Comparison of ENCODE assay signal across 9 cellular contexts in the genomic region with DNA sequence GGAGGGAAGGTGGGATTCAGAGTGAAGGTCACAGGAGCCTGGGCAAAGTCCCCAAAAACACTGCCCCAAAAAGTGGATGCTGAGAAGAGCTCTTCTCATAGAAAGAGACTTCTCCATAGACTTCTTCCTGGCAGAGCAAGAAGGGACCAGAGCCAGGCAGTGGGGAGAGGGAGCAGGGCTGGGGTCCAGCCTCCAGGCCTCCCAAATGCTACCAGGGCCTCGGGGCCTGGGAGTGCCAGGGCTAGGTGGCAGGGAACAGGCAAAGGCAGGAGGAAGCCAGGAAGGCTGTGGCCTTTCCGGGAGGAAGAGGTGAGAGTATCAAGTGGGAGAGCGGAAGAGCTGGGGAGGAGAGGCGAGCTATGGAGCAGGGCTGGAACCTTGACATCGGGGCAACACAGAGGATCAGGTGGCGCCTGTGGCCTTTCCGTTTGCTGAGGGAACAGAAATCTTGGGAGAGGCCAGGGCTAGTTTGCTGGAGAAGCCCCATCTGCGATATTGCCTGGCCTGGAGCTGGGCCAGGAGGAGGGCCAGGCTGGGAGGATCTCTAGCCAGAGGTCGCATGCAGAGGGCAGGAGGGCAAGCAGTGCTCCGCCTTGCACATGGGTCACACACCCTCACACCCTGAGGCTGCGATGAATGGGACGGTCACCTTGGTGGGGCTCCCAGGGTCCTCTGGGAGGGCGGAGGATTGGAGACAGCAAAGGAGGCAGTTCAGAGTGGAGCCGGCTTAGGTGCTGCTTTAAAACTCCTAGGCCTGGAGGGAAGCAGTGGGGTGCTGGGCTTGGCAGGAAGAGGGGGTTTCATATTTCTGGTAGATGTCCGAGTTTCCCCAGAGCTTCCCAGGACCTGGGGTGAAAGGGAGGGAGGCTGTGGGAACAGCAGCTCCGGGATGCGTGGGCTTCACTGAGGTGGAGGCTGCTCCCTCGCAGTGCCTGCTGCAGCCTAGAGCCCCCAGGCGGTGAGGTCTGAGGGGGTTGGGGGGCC. TPM values are rescaled to one million over a fixed set of nuclear protein-coding genes. Genes with fewer than 3 reads are reported as not detected.
A peak's percentile ranks its signal among the peaks of the same experiment; 100 is the strongest.
DNase-seq lines count a peak whose midpoint lies in the region; ATAC-seq and TF ChIP-seq lines count a peak whose summit lies in the region.
"Had no signal": no experiment of that assay in that cellular context is flagged by ENCODE, and none has a peak within 500 bp of the region (broad histone marks: within the 10 kb centered on the region; RNA-seq: fewer than 3 reads in every experiment).

No MANE protein-coding gene starts in this region.

- H2AFZ ChIP-seq in PC-9, result no peak overlapping the region

- TF ChIP-seq CTCF in PC-9 (conservative IDR thresholded peaks at IDR 0.05), result no peak
- TF ChIP-seq CTCF in cardiac muscle cell (IDR thresholded peaks at IDR 0.05; ENCODE audit: low read depth, low read length), result no peak
- TF ChIP-seq CTCF in sigmoid colon (IDR thresholded peaks at IDR 0.05), result no peak

- H3K79me2 ChIP-seq in PC-9 (ENCODE audit: low read depth), result peaks cover 86% of the 10 kb centered on the region

- H3K27ac ChIP-seq in PC-9, result peak overlapping the region; percentile 89
- peak overlapping the region; percentile 57 for H3K27ac ChIP-seq in cardiac muscle cell
- peak overlapping the region; percentile 20 to 50 (median 37) for H3K27ac ChIP-seq in sigmoid colon

- POLR2A ChIA-PET in PC-9 (lab: Charles Lee; ENCODE audit: unreplicated experiment), result interaction anchor here (0.5 to 0.8 kb wide), 4 partner anchors 80 to 333 kb away, joined by 3 to 12 read pairs (median 4); a partner anchor contains a TSS

- H3K36me3 Mint-ChIP-seq in natural killer cell treated with Interleukin-12 subunit alpha and Interleukin-12 subunit beta and Interleukin-15 and Interleukin-18, amount 100 ng/mL, for 72 hours, result no peaks in the 10 kb centered on the region

- peak overlapping the region; percentile 90 for H3K4me2 ChIP-seq in PC-9

- intact Hi-C loops in PC-9 (cut with micrococcal nuclease; ENCODE audit: unreplicated experiment) (no loop called here), sigmoid colon (cut with DNase I) (no loop called here)

- ATAC-seq in natural killer cell treated with Interleukin-12 subunit alpha and Interleukin-12 subunit beta and Interleukin-15 and Interleukin-18, amount 100 ng/mL, for 72 hours, result no peak
- ATAC-seq in GM21515 (IDR thresholded peaks at IDR 0.05; ENCODE audit: unreplicated experiment), result no peak

- H3K27ac Mint-ChIP-seq in natural killer cell treated with Interleukin-12 subunit alpha and Interleukin-12 subunit beta and Interleukin-15 and Interleukin-18, amount 100 ng/mL, for 72 hours, result no peak overlapping the region

- H3K4me3 ChIP-seq in PC-9 (peak overlapping the region; percentile 93), cardiac muscle cell (no peak overlapping the region), sigmoid colon (no peak overlapping the region)

- H3K36me3 ChIP-seq in PC-9 (ENCODE audit: low read depth), result no peaks in the 10 kb centered on the region
- H3K36me3 ChIP-seq in cardiac muscle cell, result no peaks in the 10 kb centered on the region
- no peaks in the 10 kb centered on the region for H3K36me3 ChIP-seq in sigmoid colon

- H3K27me3 Mint-ChIP-seq in natural killer cell treated with Interleukin-12 subunit alpha and Interleukin-12 subunit beta and Interleukin-15 and Interleukin-18, amount 100 ng/mL, for 72 hours, result no peaks in the 10 kb centered on the region

- CTCF ChIA-PET in PC-9 (lab: Charles Lee), result interaction anchor here (1.2 kb wide), 1 partner anchor 13 kb away, joined by 4 read pairs; no protein-coding TSS in a partner anchor

- peaks cover 79% of the 10 kb centered on the region for H3F3A ChIP-seq in PC-9 (ENCODE audit: insufficient read depth, low read depth)

- peak; percentile 45 to 69 for DNase-seq in PC-9
- no peak for DNase-seq in cardiac muscle cell (ENCODE audit: low read depth in 1 of 2, low spot score in 1 of 2)
- no peak for DNase-seq in sigmoid colon
- DNase-seq in natural killer cell treated with Interleukin-12 subunit alpha and Interleukin-12 subunit beta and Interleukin-15 and Interleukin-18, amount 100 ng/mL, for 72 hours (ENCODE audit: low spot score), result no peak
- DNase-seq in activated CD4-positive, alpha-beta T cell treated with anti-CD3 and anti-CD28 coated beads, Interleukin-2, amount 50 U/mL, for 4 hours, result no peak
- DNase-seq: activated effector memory CD4-positive, alpha-beta T cell treated with anti-CD3 and anti-CD28 coated beads, Interleukin-2, amount 50 U/mL, for 16 hours; stimulated activated CD4-positive, alpha-beta T cell treated with anti-CD3 and anti-CD28 coated beads, Interleukin-2, amount 100 ng/mL, for 48 hours had no signal

- H3K27me3 ChIP-seq in PC-9 (ENCODE audit: insufficient read depth, low read depth), result no peaks in the 10 kb centered on the region
- H3K27me3 ChIP-seq in cardiac muscle cell, result no peaks in the 10 kb centered on the region
- H3K27me3 ChIP-seq in sigmoid colon, result no peaks in the 10 kb centered on the region

- H3K4me1 ChIP-seq in PC-9 (replicated peaks; ENCODE audit: insufficient read depth) (peaks cover 81% of the 10 kb centered on the region), cardiac muscle cell (ENCODE audit: low read depth) (peaks cover 13% of the 10 kb centered on the region), sigmoid colon (peaks cover 0 to 39% (median 29%) of the 10 kb centered on the region in 4 donors)

- H3K4me3 Mint-ChIP-seq in natural killer cell treated with Interleukin-12 subunit alpha and Interleukin-12 subunit beta and Interleukin-15 and Interleukin-18, amount 100 ng/mL, for 72 hours, result no peak overlapping the region

- H3K9me2 ChIP-seq in PC-9 (ENCODE audit: insufficient read depth), result no peaks in the 10 kb centered on the region

- TF ChIP-seq EP300 in sigmoid colon (IDR thresholded peaks at IDR 0.05), result no peak

- WGBS in sigmoid colon, 2 donors, result 21 to 60% methylated on average over 19 of the region's 19 CpGs

- no peaks in the 10 kb centered on the region for H3K9me3 ChIP-seq in PC-9 (ENCODE audit: insufficient read depth, low read depth)
- no peaks in the 10 kb centered on the region for H3K9me3 ChIP-seq in cardiac muscle cell (ENCODE audit: low read depth)
- no peaks in the 10 kb centered on the region for H3K9me3 ChIP-seq in sigmoid colon

- H3K9me3 Mint-ChIP-seq in natural killer cell treated with Interleukin-12 subunit alpha and Interleukin-12 subunit beta and Interleukin-15 and Interleukin-18, amount 100 ng/mL, for 72 hours, result no peaks in the 10 kb centered on the region

- TF ChIP-seq POLR2A in sigmoid colon (IDR thresholded peaks at IDR 0.05), result no peak

- peaks cover 4% of the 10 kb centered on the region; the same call in 1 of the 2 replicates for H4K20me1 ChIP-seq in PC-9 (ENCODE audit: insufficient read depth)

- peaks cover 16 to 23% of the 10 kb centered on the region in 2 donors for H3K4me1 Mint-ChIP-seq in natural killer cell treated with Interleukin-12 subunit alpha and Interleukin-12 subunit beta and Interleukin-15 and Interleukin-18, amount 100 ng/mL, for 72 hours (ENCODE audit: low read depth in 2 of 2)

- no TSS peak for BruUV-seq in PC-9 (replicated peaks; lab: Mats Ljungman, UMichigan)

RNA-seq across cellular contexts. Expression of a gene that starts 3.4 kb away (rescaled TPM):
- total RNA-seq in PC-9 (2021), result 70.2 and 88.5 TPM in 2 replicates
- total RNA-seq in cardiac muscle cell, result 32.2 and 47.1 TPM in 2 replicates
- polyA plus RNA-seq in cardiac muscle cell, result 9.9 and 18.8 TPM in 2 replicates
- 10 to 100 TPM in 1 of 4 donors, 1 to 10 TPM in 3; 2.6 to 15.0 (median 6.4) TPM for total RNA-seq in sigmoid colon
- 10 to 100 TPM in 2 of 3 donors, 1 to 10 TPM in 1; 6.6 to 31.1 (median 13.4) TPM for polyA plus RNA-seq in sigmoid colon
- total RNA-seq in natural killer cell treated with Interleukin-12 subunit alpha and Interleukin-12 subunit beta and Interleukin-15 and Interleukin-18, amount 100 ng/mL, for 72 hours, result 1 to 10 TPM; 4.6 TPM
- total RNA-seq: SK-MEL-5 had no signal

RNA-seq across cellular contexts. Expression of a gene that starts 18.6 kb away (rescaled TPM):
- total RNA-seq in PC-9 (2021), result 19.2 and 20.5 TPM in 2 replicates
- 8.8 and 10.0 TPM in 2 replicates for total RNA-seq in cardiac muscle cell
- 5.7 and 6.5 TPM in 2 replicates for polyA plus RNA-seq in cardiac muscle cell
- 1 to 10 TPM; 3.2 to 7.8 (median 4.3) TPM for total RNA-seq in sigmoid colon
- 10 to 100 TPM; 15.0 to 18.9 (median 16.6) TPM for polyA plus RNA-seq in sigmoid colon
- total RNA-seq in natural killer cell treated with Interleukin-12 subunit alpha and Interleukin-12 subunit beta and Interleukin-15 and Interleukin-18, amount 100 ng/mL, for 72 hours, result 10 to 100 TPM; 13.3 to 13.7 TPM

RNA-seq across cellular contexts. Expression of a gene that starts 40.4 kb away (rescaled TPM):
- total RNA-seq in PC-9 (2021) (38.6 and 52.3 TPM in 2 replicates), cardiac muscle cell (204 and 233 TPM in 2 replicates), sigmoid colon (100 to 1,000 TPM in 1 of 4 donors, 10 to 100 TPM in 3; 60.7 to 109 (median 82.4) TPM)
- polyA plus RNA-seq in cardiac muscle cell (168 and 174 TPM in 2 replicates), sigmoid colon (100 to 1,000 TPM; 102 to 116 (median 110) TPM)
- 10 to 100 TPM; 76.9 to 87.9 TPM for total RNA-seq in natural killer cell treated with Interleukin-12 subunit alpha and Interleukin-12 subunit beta and Interleukin-15 and Interleukin-18, amount 100 ng/mL, for 72 hours

RNA-seq across cellular contexts. Expression of a gene that starts 44.1 kb away (rescaled TPM):
- total RNA-seq in PC-9 (2021), result 18.4 and 18.6 TPM in 2 replicates
- total RNA-seq in cardiac muscle cell, result 23.9 and 24.4 TPM in 2 replicates
- 20.7 and 22.4 TPM in 2 replicates for polyA plus RNA-seq in cardiac muscle cell
- total RNA-seq in sigmoid colon, result 10 to 100 TPM; 19.6 to 25.5 (median 21.8) TPM
- polyA plus RNA-seq in sigmoid colon, result 10 to 100 TPM; 12.5 to 24.0 (median 13.8) TPM
- total RNA-seq in natural killer cell treated with Interleukin-12 subunit alpha and Interleukin-12 subunit beta and Interleukin-15 and Interleukin-18, amount 100 ng/mL, for 72 hours, result 10 to 100 TPM; 20.0 to 20.1 TPM

RNA-seq across cellular contexts. Expression of a gene that starts 44.4 kb away (rescaled TPM):
- total RNA-seq in PC-9 (2021), result 306 and 336 TPM in 2 replicates
- total RNA-seq in cardiac muscle cell, result 411 and 666 TPM in 2 replicates
- 603 and 732 TPM in 2 replicates for polyA plus RNA-seq in cardiac muscle cell
- 100 to 1,000 TPM; 303 to 480 (median 367) TPM for total RNA-seq in sigmoid colon
- polyA plus RNA-seq in sigmoid colon, result 100 to 1,000 TPM; 481 to 726 (median 592) TPM
- 100 to 1,000 TPM; 153 to 187 TPM for total RNA-seq in natural killer cell treated with Interleukin-12 subunit alpha and Interleukin-12 subunit beta and Interleukin-15 and Interleukin-18, amount 100 ng/mL, for 72 hours

Comparison
In these comparisons a context has a peak if more than half of its experiments do, and no peak if none do; other contexts are left out.
1. DNase-seq: peak in PC-9 (2 of 2); none in cardiac muscle cell (0 of 2), sigmoid colon (single experiment), natural killer cell treated with Interleukin-12 subunit alpha and Interleukin-12 subunit beta and Interleukin-15 and Interleukin-18, amount 100 ng/mL, for 72 hours (single experiment) and activated CD4-positive, alpha-beta T cell treated with anti-CD3 and anti-CD28 coated beads, Interleukin-2, amount 50 U/mL, for 4 hours (0 of 2).
2. H3K27ac ChIP-seq: peak in every context shown above with its lines; median percentile 89 in PC-9; 57 in cardiac muscle cell; 37 in sigmoid colon.